9 cellular contexts compared by ENCODE assay signal in the genomic region with DNA sequence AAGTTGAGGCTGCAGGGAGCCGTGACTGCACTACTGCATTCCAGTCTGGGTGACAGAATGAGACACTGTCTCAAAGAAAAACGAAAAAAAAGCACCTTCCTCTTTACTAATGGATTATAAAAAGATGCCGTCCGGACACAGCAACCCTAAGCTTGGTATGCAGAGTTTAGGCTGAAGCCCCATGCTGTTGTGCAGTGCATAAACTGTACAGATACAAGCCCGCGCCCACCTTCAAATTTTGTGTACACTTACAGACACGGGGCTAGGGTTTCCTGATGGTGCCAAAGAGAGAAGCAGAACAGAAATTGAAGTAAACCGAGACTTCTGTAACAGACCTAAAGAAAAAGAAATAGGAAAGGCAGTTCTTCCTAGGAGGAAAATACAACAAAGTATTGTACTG. TPM values are rescaled to one million over a fixed set of nuclear protein-coding genes. Genes with fewer than 3 reads are reported as not detected.
DNase-seq lines count a peak whose midpoint lies in the region; ATAC-seq, FAIRE-seq and TF ChIP-seq lines count a peak whose summit lies in the region.
"Had no signal": no experiment of that assay in that cellular context is flagged by ENCODE, and none has a peak within 500 bp of the region (broad histone marks: within the 10 kb centered on the region; RNA-seq: fewer than 3 reads in every experiment).

No MANE protein-coding gene starts in this region.

- H3K36me3 ChIP-seq in OCI-LY7 (ENCODE audit: insufficient read depth, low read length): peaks cover 41% of the 10 kb centered on the region

- peak in 1 of 2 donors; percentile 19 for ATAC-seq in right cardiac atrium
- no peak for ATAC-seq in HG03469 (IDR thresholded peaks at IDR 0.05; ENCODE audit: unreplicated experiment)
- ATAC-seq: esophagus mucosa had no signal

- peak; percentile 81 for FAIRE-seq in GM12891 (lab: Jason Lieb, UNC)

- 68% methylated on average over 8 of the region's 8 CpGs for WGBS in right cardiac atrium

- H3K4me3 Mint-ChIP-seq in activated CD4-positive, alpha-beta memory T cell treated with anti-CD3 and anti-CD28 coated beads, Interleukin-2, amount 10 ng/mL, durations not matched to agents 7 days and 5 days: peak overlapping the region; percentile 18

- no peaks in the 10 kb centered on the region for H3K79me2 ChIP-seq in OCI-LY7 (ENCODE audit: insufficient read depth, low read depth, low read length)

- peak overlapping the region; percentile 32 for H3K4me3 ChIP-seq in right cardiac atrium (ENCODE audit: low read length)
- no peak overlapping the region for H3K4me3 ChIP-seq in skin epidermis
- H3K4me3 ChIP-seq in OCI-LY7 (ENCODE audit: low read depth, low read length, poor library complexity, severe bottlenecking): no peak overlapping the region

- H3K27ac Mint-ChIP-seq in activated CD4-positive, alpha-beta memory T cell treated with anti-CD3 and anti-CD28 coated beads, Interleukin-2, amount 10 ng/mL, durations not matched to agents 7 days and 5 days: peak overlapping the region; percentile 85

- H3K4me2 ChIP-seq in OCI-LY7 (ENCODE audit: low read length): no peak overlapping the region

- no peaks in the 10 kb centered on the region for H3K27me3 ChIP-seq in right cardiac atrium (ENCODE audit: control insufficient read depth, insufficient read depth)

- peaks cover 44% of the 10 kb centered on the region for H3K36me3 Mint-ChIP-seq in activated CD4-positive, alpha-beta memory T cell treated with anti-CD3 and anti-CD28 coated beads, Interleukin-2, amount 10 ng/mL, durations not matched to agents 7 days and 5 days (ENCODE audit: low read depth)

- H3K9me3 Mint-ChIP-seq in activated CD4-positive, alpha-beta memory T cell treated with anti-CD3 and anti-CD28 coated beads, Interleukin-2, amount 10 ng/mL, durations not matched to agents 7 days and 5 days: no peaks in the 10 kb centered on the region

- no peaks in the 10 kb centered on the region for H3K9me2 ChIP-seq in OCI-LY7 (ENCODE audit: insufficient read depth, low read length)

- TF ChIP-seq CTCF in OCI-LY7 (conservative IDR thresholded peaks at IDR 0.05; ENCODE audit: low read length): no peak

- H3K4me1 ChIP-seq in right cardiac atrium (ENCODE audit: control insufficient read depth, insufficient read depth, low read length) (peaks cover 2% of the 10 kb centered on the region), OCI-LY7 (ENCODE audit: insufficient read depth, low read length, poor library complexity, severe bottlenecking) (peaks cover 20% of the 10 kb centered on the region)

- no peak overlapping the region for H2AFZ ChIP-seq in OCI-LY7 (ENCODE audit: low read length)

- H3K27ac ChIP-seq in right cardiac atrium (ENCODE audit: low read length) (peak overlapping the region; percentile 62), skin epidermis (peak overlapping the region in 19 of 21 experiments; percentile 56 to 95 (median 75)), OCI-LY7 (ENCODE audit: low read depth, low read length, poor library complexity, severe bottlenecking) (no peak overlapping the region)

- no peaks in the 10 kb centered on the region for H3K27me3 Mint-ChIP-seq in activated CD4-positive, alpha-beta memory T cell treated with anti-CD3 and anti-CD28 coated beads, Interleukin-2, amount 10 ng/mL, durations not matched to agents 7 days and 5 days

- peaks cover 76% of the 10 kb centered on the region for H3K4me1 Mint-ChIP-seq in activated CD4-positive, alpha-beta memory T cell treated with anti-CD3 and anti-CD28 coated beads, Interleukin-2, amount 10 ng/mL, durations not matched to agents 7 days and 5 days

- no peaks in the 10 kb centered on the region for H4K20me1 ChIP-seq in OCI-LY7 (ENCODE audit: insufficient read depth, low read length)

- POLR2A ChIA-PET in activated CD4-positive, alpha-beta memory T cell treated with anti-CD3 and anti-CD28 coated beads, Interleukin-2, amount 10 ng/mL, durations not matched to agents 7 days and 5 days (lab: Charles Lee): interaction anchor here (1.8 to 3.9 kb wide), 5 partner anchors 10 to 175 kb away, joined by 7 to 41 read pairs (median 21); partner anchors contain the start of gene LPAR6
- POLR2A ChIA-PET in OCI-LY7 (lab: Charles Lee): no interaction called here

- TF ChIP-seq POLR2A in GM12891 (IDR thresholded peaks at IDR 0.05; ENCODE audit: low read depth, low read length): no peak

- H3K9me3 ChIP-seq in right cardiac atrium (ENCODE audit: control insufficient read depth, low read length) (no peaks in the 10 kb centered on the region), OCI-LY7 (ENCODE audit: low read length) (no peaks in the 10 kb centered on the region)

- DNase-seq in GM12891 (ENCODE audit: insufficient read length, low spot score) (no peak), right cardiac atrium (no peak), OCI-LY7 (ENCODE audit: low spot score) (no peak), RPMI8226 (no peak)
- no peak for DNase-seq in activated CD4-positive, alpha-beta memory T cell treated with anti-CD3 and anti-CD28 coated beads, Interleukin-2, amount 10 ng/mL, durations not matched to agents 7 days and 5 days
- DNase-seq: NCI-H1436 had no signal

- CTCF ChIA-PET in activated CD4-positive, alpha-beta memory T cell treated with anti-CD3 and anti-CD28 coated beads, Interleukin-2, amount 10 ng/mL, durations not matched to agents 7 days and 5 days (lab: Charles Lee): interaction anchor here (0.8 to 3.3 kb wide), 3 partner anchors 69 to 176 kb away, joined by 3 to 28 read pairs (median 3); no protein-coding TSS in a partner anchor
- CTCF ChIA-PET in OCI-LY7 (lab: Charles Lee; ENCODE audit: unreplicated experiment): no interaction called here

- no TSS peak for BruUV-seq in OCI-LY7 (replicated peaks; lab: Mats Ljungman, UMichigan)

- intact Hi-C loops in right cardiac atrium (cut with DNase I): loop anchor here in 1 of 4 donors (10.0 kb wide), 1 partner anchor 171 kb away; no protein-coding TSS in a partner anchor
- intact Hi-C loops in OCI-LY7 (cut with micrococcal nuclease; ENCODE audit: unreplicated experiment): no loop called here

TF ChIP-seq in GM12891, 5 proteins besides CTCF, POLR2A, EP300 and RAD21:
- no peak for TF ChIP-seq SPI1 (IDR thresholded peaks at IDR 0.05; ENCODE audit: low read depth, low read length)
- no peak for TF ChIP-seq PAX5 (IDR thresholded peaks at IDR 0.05; ENCODE audit: insufficient read depth, low read length, severe bottlenecking)
- TF ChIP-seq POU2F2 (IDR thresholded peaks at IDR 0.05; ENCODE audit: low read depth, low read length): no peak
- TF ChIP-seq TAF1 (IDR thresholded peaks at IDR 0.05; ENCODE audit: low read depth, low read length): no peak
- no peak for TF ChIP-seq POLR2AphosphoS5 (IDR thresholded peaks at IDR 0.05; ENCODE audit: low read depth, low read length)

RNA-seq across cellular contexts. Expression of gene LPAR6, which starts 9.0 kb away (rescaled TPM):
- polyA plus RNA-seq in GM12891 (2012; ENCODE audit: low read depth, missing spikeins): 0.89 TPM
- total RNA-seq in activated CD4-positive, alpha-beta memory T cell treated with anti-CD3 and anti-CD28 coated beads, Interleukin-2, amount 10 ng/mL, durations not matched to agents 7 days and 5 days: 100 to 1,000 TPM in 1 of 2 experiments, 10 to 100 TPM in 1; 96.8 to 100 TPM
- 10 to 100 TPM; 11.5 to 17.4 (median 13.6) TPM for total RNA-seq in right cardiac atrium
- polyA plus RNA-seq in right cardiac atrium: 14.3 TPM
- 0.10 TPM in 1 of 2 replicates, not detected in the other for total RNA-seq in OCI-LY7 (2014; rRNA removed; shearing (Covaris generic))
- total RNA-seq in OCI-LY7 (2022): not detected in 2 replicates

Comparison
In these comparisons a context has a peak if more than half of its experiments do, and no peak if none do; other contexts are left out.
1. RNA of gene LPAR6, which starts 9.0 kb away (total RNA-seq): 96.8 to 100 TPM in activated CD4-positive, alpha-beta memory T cell treated with anti-CD3 and anti-CD28 coated beads, Interleukin-2, amount 10 ng/mL, durations not matched to agents 7 days and 5 days and 11.5 to 17.4 TPM in right cardiac atrium; 0.10 TPM in OCI-LY7; every median in the first group is over 10 times any median in the second.